ENCODE assay signal across 1 cellular context in genomic region chr1:39902121-39902807, GRCh38.
A peak's percentile ranks its signal among the peaks of the same experiment; 100 is the strongest.
TF ChIP-seq lines count a peak whose summit lies in the region.

No MANE protein-coding gene starts in this region.

TF ChIP-seq in HEK293, 187 proteins besides CTCF, POLR2A, EP300 and RAD21 (continued from another document):
- peak; percentile 32; the same call in 1 of the 2 replicates for TF ChIP-seq ZNF366 (tag by site-specific recombination; conservative IDR thresholded peaks at IDR 0.05)
- TF ChIP-seq KLF1 (tag by site-specific recombination; IDR thresholded peaks at IDR 0.05): peak; percentile 95
- no peak for TF ChIP-seq ZNF10 (tag by site-specific recombination; IDR thresholded peaks at IDR 0.05)
- TF ChIP-seq ZNF423 (tag by site-specific recombination; IDR thresholded peaks at IDR 0.05): peak; percentile 66; the same call in 1 of the 2 replicates
- peak; percentile 62; the same call in 1 of the 2 replicates for TF ChIP-seq ZNF2 (tag by site-specific recombination; IDR thresholded peaks at IDR 0.05)
- no peak for TF ChIP-seq ZNF530 (tag by site-specific recombination; IDR thresholded peaks at IDR 0.05; ENCODE audit: low read depth)
- peak; percentile 93 for TF ChIP-seq KLF8 (tag by site-specific recombination; IDR thresholded peaks at IDR 0.05)
- peak; percentile 67; the same call in 1 of the 2 replicates for TF ChIP-seq BCL11A (tag by site-specific recombination; IDR thresholded peaks at IDR 0.05; ENCODE audit: low read depth)
- TF ChIP-seq AEBP2 (tag by site-specific recombination; IDR thresholded peaks at IDR 0.05; ENCODE audit: borderline replicate concordance): no peak
- TF ChIP-seq ZNF112 (tag by site-specific recombination; IDR thresholded peaks at IDR 0.05): no peak
- peak; percentile 77 for TF ChIP-seq ZBTB17 (tag by site-specific recombination; IDR thresholded peaks at IDR 0.05)
- TF ChIP-seq PRDM10 (tag by site-specific recombination; IDR thresholded peaks at IDR 0.05): peak; percentile 89
- TF ChIP-seq TSHZ1 (tag by site-specific recombination; IDR thresholded peaks at IDR 0.05; ENCODE audit: borderline replicate concordance): no peak
- peak; percentile 91 for TF ChIP-seq SP3 (tag by site-specific recombination; IDR thresholded peaks at IDR 0.05)
- 0 out of 2 replicates have a peak, but pooled peaks have one; percentile 24 for TF ChIP-seq ZNF600 (tag by site-specific recombination; IDR thresholded peaks at IDR 0.05)
- TF ChIP-seq, protein P1, sequence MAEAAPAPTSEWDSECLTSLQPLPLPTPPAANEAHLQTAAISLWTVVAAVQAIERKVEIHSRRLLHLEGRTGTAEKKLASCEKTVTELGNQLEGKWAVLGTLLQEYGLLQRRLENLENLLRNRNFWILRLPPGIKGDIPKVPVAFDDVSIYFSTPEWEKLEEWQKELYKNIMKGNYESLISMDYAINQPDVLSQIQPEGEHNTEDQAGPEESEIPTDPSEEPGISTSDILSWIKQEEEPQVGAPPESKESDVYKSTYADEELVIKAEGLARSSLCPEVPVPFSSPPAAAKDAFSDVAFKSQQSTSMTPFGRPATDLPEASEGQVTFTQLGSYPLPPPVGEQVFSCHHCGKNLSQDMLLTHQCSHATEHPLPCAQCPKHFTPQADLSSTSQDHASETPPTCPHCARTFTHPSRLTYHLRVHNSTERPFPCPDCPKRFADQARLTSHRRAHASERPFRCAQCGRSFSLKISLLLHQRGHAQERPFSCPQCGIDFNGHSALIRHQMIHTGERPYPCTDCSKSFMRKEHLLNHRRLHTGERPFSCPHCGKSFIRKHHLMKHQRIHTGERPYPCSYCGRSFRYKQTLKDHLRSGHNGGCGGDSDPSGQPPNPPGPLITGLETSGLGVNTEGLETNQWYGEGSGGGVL (tag by site-specific recombination; IDR thresholded peaks at IDR 0.05): peak; percentile 40; the same call in 1 of the 2 replicates
- TF ChIP-seq SCRT2 (tag by site-specific recombination; IDR thresholded peaks at IDR 0.05): peak; percentile 96
- TF ChIP-seq, protein P2, sequence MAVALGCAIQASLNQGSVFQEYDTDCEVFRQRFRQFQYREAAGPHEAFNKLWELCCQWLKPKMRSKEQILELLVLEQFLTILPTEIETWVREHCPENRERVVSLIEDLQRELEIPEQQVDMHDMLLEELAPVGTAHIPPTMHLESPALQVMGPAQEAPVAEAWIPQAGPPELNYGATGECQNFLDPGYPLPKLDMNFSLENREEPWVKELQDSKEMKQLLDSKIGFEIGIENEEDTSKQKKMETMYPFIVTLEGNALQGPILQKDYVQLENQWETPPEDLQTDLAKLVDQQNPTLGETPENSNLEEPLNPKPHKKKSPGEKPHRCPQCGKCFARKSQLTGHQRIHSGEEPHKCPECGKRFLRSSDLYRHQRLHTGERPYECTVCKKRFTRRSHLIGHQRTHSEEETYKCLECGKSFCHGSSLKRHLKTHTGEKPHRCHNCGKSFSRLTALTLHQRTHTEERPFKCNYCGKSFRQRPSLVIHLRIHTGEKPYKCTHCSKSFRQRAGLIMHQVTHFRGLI (tag by site-specific recombination; IDR thresholded peaks at IDR 0.05): peak; percentile 71
- TF ChIP-seq ZNF747 (tag by site-specific recombination; IDR thresholded peaks at IDR 0.05): no peak
- peak; percentile 85 for TF ChIP-seq KLF9 (tag by site-specific recombination; IDR thresholded peaks at IDR 0.05; ENCODE audit: low read depth)
- TF ChIP-seq ZNF792 (tag by site-specific recombination; IDR thresholded peaks at IDR 0.05): no peak
- TF ChIP-seq ZNF837 (tag by site-specific recombination; IDR thresholded peaks at IDR 0.05): no peak
- no peak for TF ChIP-seq ZNF624 (tag by site-specific recombination; IDR thresholded peaks at IDR 0.05)
- no peak for TF ChIP-seq ZNF621 (tag by site-specific recombination; IDR thresholded peaks at IDR 0.05)
- TF ChIP-seq ZIC2 (tag by site-specific recombination; IDR thresholded peaks at IDR 0.05): peak; percentile 72
- no peak for TF ChIP-seq ZNF791 (tag by site-specific recombination; IDR thresholded peaks at IDR 0.05)
- peak; percentile 82 for TF ChIP-seq SP7 (tag by site-specific recombination; IDR thresholded peaks at IDR 0.05)
- TF ChIP-seq ATF2 (tag by site-specific recombination; IDR thresholded peaks at IDR 0.05; ENCODE audit: low read depth): no peak
- TF ChIP-seq ZNF777 (tag by site-specific recombination; IDR thresholded peaks at IDR 0.05; ENCODE audit: borderline replicate concordance): peak; percentile 63; the same call in 1 of the 2 replicates
- TF ChIP-seq FEZF1 (tag by site-specific recombination; IDR thresholded peaks at IDR 0.05): no peak
- TF ChIP-seq ZNF629 (tag by site-specific recombination; IDR thresholded peaks at IDR 0.05): peak; percentile 62
- TF ChIP-seq ZNF654 (tag by site-specific recombination; IDR thresholded peaks at IDR 0.05; ENCODE audit: low read depth): peak; percentile 25
- no peak for TF ChIP-seq GLI2 (tag by site-specific recombination; IDR thresholded peaks at IDR 0.05; ENCODE audit: borderline replicate concordance, low read depth)
- peak; percentile 97 for TF ChIP-seq ZEB2 (tag by site-specific recombination; IDR thresholded peaks at IDR 0.05)
- peak; percentile 93 for TF ChIP-seq ZFP69B (tag by site-specific recombination; IDR thresholded peaks at IDR 0.05)
- TF ChIP-seq ZFP3 (tag by site-specific recombination; IDR thresholded peaks at IDR 0.05; ENCODE audit: low read depth): no peak
- peak; percentile 66; the same call in 1 of the 2 replicates for TF ChIP-seq SCRT1 (tag by site-specific recombination; IDR thresholded peaks at IDR 0.05; ENCODE audit: borderline replicate concordance)
- no peak for TF ChIP-seq OVOL3 (tag by site-specific recombination; IDR thresholded peaks at IDR 0.05)
- no peak for TF ChIP-seq INSM2 (tag by site-specific recombination; IDR thresholded peaks at IDR 0.05)
- TF ChIP-seq ZNF221 (tag by site-specific recombination; IDR thresholded peaks at IDR 0.05; ENCODE audit: borderline replicate concordance): no peak
TF ChIP-seq in HEK293: peak in this region for 59.
